Comparison of ENCODE assay signal across 9 cellular contexts in genomic region chr17:79993390-79994221, GRCh38. TPM values are rescaled to one million over a fixed set of nuclear protein-coding genes. Genes with fewer than 3 reads are reported as not detected.
A peak's percentile ranks its signal among the peaks of the same experiment; 100 is the strongest.
DNase-seq lines count a peak whose midpoint lies in the region; TF ChIP-seq lines count a peak whose summit lies in the region.
"Had no signal": no experiment of that assay in that cellular context is flagged by ENCODE, and none has a peak within 500 bp of the region (broad histone marks: within the 10 kb centered on the region; RNA-seq: fewer than 3 reads in every experiment).

No MANE protein-coding gene starts in this region.

- no peak overlapping the region for H3K9ac ChIP-seq in SK-N-SH

- no peaks in the 10 kb centered on the region for H3K9me2 ChIP-seq in SK-N-SH

- H3K79me2 ChIP-seq in SK-N-SH (ENCODE audit: insufficient read depth), result peaks cover 3% of the 10 kb centered on the region; the same call in 1 of the 2 replicates

- no peak for TF ChIP-seq RAD21 in SK-N-SH (IDR thresholded peaks at IDR 0.05; ENCODE audit: low read length)

- TF ChIP-seq CTCF in GM20000 (IDR thresholded peaks at IDR 0.05; ENCODE audit: extremely low read depth, missing control alignments), result no peak
- TF ChIP-seq CTCF in retinal pigment epithelial cell (conservative IDR thresholded peaks at IDR 0.05; ENCODE audit: low read depth, low read length), result no peak
- TF ChIP-seq CTCF in SK-N-SH (IDR thresholded peaks at IDR 0.05), result no peak

- H3K4me3 ChIP-seq in retinal pigment epithelial cell (ENCODE audit: low read length), result no peak overlapping the region
- no peak overlapping the region for H3K4me3 ChIP-seq in SK-N-SH (ENCODE audit: low read depth in 2 of 2, low read length in 1 of 2)
- H3K4me3 ChIP-seq: SJSA1 had no signal

- H4K20me1 ChIP-seq in SK-N-SH (ENCODE audit: insufficient read depth), result peaks cover 5% of the 10 kb centered on the region

- H3F3A ChIP-seq in SK-N-SH (replicated peaks; ENCODE audit: insufficient read depth), result peaks cover 3% of the 10 kb centered on the region

- POLR2A ChIA-PET in SK-N-SH (lab: Yijun Ruan, JAX), result interaction anchor here (0.6 kb wide), 1 partner anchor 10 kb away, joined by 3 read pairs; no protein-coding TSS in a partner anchor

- no peak overlapping the region for H3K4me2 ChIP-seq in SK-N-SH

- H3K27ac ChIP-seq in SK-N-SH (ENCODE audit: low read depth in 2 of 2, low read length in 1 of 2), result no peak overlapping the region
- H3K27ac ChIP-seq: SJSA1 had no signal

- WGBS in SK-N-SH (ENCODE audit: low lambda C conversion rate), result 85% methylated on average over 22 of the region's 22 CpGs

- H3K9me3 ChIP-seq in SK-N-SH, result no peaks in the 10 kb centered on the region
- H3K9me3 ChIP-seq: SJSA1 had no signal

- H3K4me1 ChIP-seq in SK-N-SH (ENCODE audit: control insufficient read depth in 1 of 2, insufficient read depth in 2 of 2, low read depth in 1 of 2, low read length in 1 of 2), result peaks cover 0 to 20% of the 10 kb centered on the region in 2 experiments; a peak in 2 of 4 replicates

- no peak overlapping the region for H2AFZ ChIP-seq in SK-N-SH (ENCODE audit: low read depth)

- H3K36me3 ChIP-seq in SK-N-SH (replicated peaks in 1 of 2; ENCODE audit: control insufficient read depth in 1 of 2, insufficient read depth in 2 of 2, low read length in 1 of 2), result no peaks in the 10 kb centered on the region

- CTCF ChIA-PET in SK-N-SH (lab: Yijun Ruan, JAX), result interaction anchor here (0.8 to 13.1 kb wide), 11 partner anchors 11 to 285 kb away, joined by 3 to 209 read pairs (median 9); partner anchors contain the start of gene CBX4

- no peaks in the 10 kb centered on the region for H3K27me3 ChIP-seq in SK-N-SH (ENCODE audit: insufficient read depth)
- H3K27me3 ChIP-seq: SJSA1 had no signal

- TF ChIP-seq EP300 in SK-N-SH (IDR thresholded peaks at IDR 0.05; ENCODE audit: borderline replicate concordance in 1 of 2, low read depth in 1 of 2, low read length in 1 of 2), result no peak

- DNase-seq in GM20000 (ENCODE audit: low spot score) (peak; percentile 67), NCI-H2227 (lab: John Stamatoyannopoulos, UW; ENCODE audit: unreplicated experiment) (peak; percentile 75), glomerular visceral epithelial cell (ENCODE audit: extremely low spot score) (peak; percentile 74), retinal pigment epithelial cell (ENCODE audit: low read depth) (peak; percentile 75), Ammon's horn (ENCODE audit: low spot score) (no peak), SK-N-SH (no peak), D341Med (ENCODE audit: low spot score) (no peak)
- DNase-seq in activated CD8-positive, alpha-beta memory T cell treated with anti-CD3 and anti-CD28 coated beads, Interleukin-2, amount 50 U/mL, for 1 hour (ENCODE audit: extremely low read depth), result peak; percentile 17

TF ChIP-seq in SK-N-SH, 30 proteins besides CTCF, POLR2A, EP300 and RAD21:
- TF ChIP-seq NRF1 (IDR thresholded peaks at IDR 0.05; ENCODE audit: low read depth, low read length), result no peak
- no peak for TF ChIP-seq FOSL2 (IDR thresholded peaks at IDR 0.05; ENCODE audit: borderline replicate concordance, low read depth)
- TF ChIP-seq USF1 (IDR thresholded peaks at IDR 0.05; ENCODE audit: borderline replicate concordance, low read depth), result no peak
- TF ChIP-seq GABPA (IDR thresholded peaks at IDR 0.05; ENCODE audit: low read depth), result no peak
- no peak for TF ChIP-seq EZH2phosphoT487 (IDR thresholded peaks at IDR 0.05; ENCODE audit: borderline replicate concordance, low read depth)
- TF ChIP-seq FOXJ3 (CRISPR knock-in tag; IDR thresholded peaks at IDR 0.05), result no peak
- TF ChIP-seq YY1 (IDR thresholded peaks at IDR 0.05; ENCODE audit: low read depth), result no peak
- no peak for TF ChIP-seq REST (IDR thresholded peaks at IDR 0.05; ENCODE audit: low read depth, low read length)
- TF ChIP-seq FOXM1 (IDR thresholded peaks at IDR 0.05; ENCODE audit: low read depth), result no peak
- no peak for TF ChIP-seq NFIC (IDR thresholded peaks at IDR 0.05; ENCODE audit: borderline replicate concordance)
- no peak for TF ChIP-seq ZBTB33 (IDR thresholded peaks at IDR 0.05; ENCODE audit: borderline replicate concordance, low read depth)
- TF ChIP-seq RFX5 (IDR thresholded peaks at IDR 0.05; ENCODE audit: low read length), result no peak
- no peak for TF ChIP-seq PBX3 (IDR thresholded peaks at IDR 0.05)
- no peak for TF ChIP-seq RCOR1 (IDR thresholded peaks at IDR 0.05; ENCODE audit: low read length)
- no peak for TF ChIP-seq MEF2A (IDR thresholded peaks at IDR 0.05; ENCODE audit: borderline replicate concordance, low read depth)
- no peak for TF ChIP-seq TEAD4 (IDR thresholded peaks at IDR 0.05; ENCODE audit: borderline replicate concordance, insufficient read depth)
- no peak for TF ChIP-seq SIN3A (IDR thresholded peaks at IDR 0.05; ENCODE audit: borderline replicate concordance, low read depth, low read length)
- TF ChIP-seq POLR2AphosphoS5 (IDR thresholded peaks at IDR 0.05; ENCODE audit: low read depth, low read length), result no peak
- no peak for TF ChIP-seq MXI1 (IDR thresholded peaks at IDR 0.05; ENCODE audit: low read depth, low read length)
- TF ChIP-seq TCF12 (IDR thresholded peaks at IDR 0.05), result no peak

RNA-seq across cellular contexts. Expression of gene TBC1D16, which starts 42.1 kb away (rescaled TPM):
- 14.5 and 15.3 TPM in 2 replicates for polyA plus RNA-seq in SK-N-SH (2012; rRNA removed)
- 7.9 and 13.0 TPM in 2 replicates for polyA plus RNA-seq in SK-N-SH (2012; cell fraction: cytosol; rRNA removed)
- polyA plus RNA-seq in SK-N-SH (2012; cell fraction: nucleus; rRNA removed), result 22.6 and 24.9 TPM in 2 replicates

RNA-seq across cellular contexts. Expression of gene CCDC40, which starts 42.8 kb away (rescaled TPM):
- polyA plus RNA-seq in SK-N-SH (2012; rRNA removed), result 17.3 and 21.6 TPM in 2 replicates
- polyA plus RNA-seq in SK-N-SH (2012; cell fraction: cytosol; rRNA removed), result 8.0 and 8.3 TPM in 2 replicates
- 87.6 and 92.0 TPM in 2 replicates for polyA plus RNA-seq in SK-N-SH (2012; cell fraction: nucleus; rRNA removed)

Comparison
In these comparisons a context has a peak if more than half of its experiments do, and no peak if none do; other contexts are left out.
1. DNase-seq: peak in GM20000 (single experiment), NCI-H2227 (single experiment), activated CD8-positive, alpha-beta memory T cell treated with anti-CD3 and anti-CD28 coated beads, Interleukin-2, amount 50 U/mL, for 1 hour (single experiment), glomerular visceral epithelial cell (single experiment) and retinal pigment epithelial cell (single experiment); none in Ammon's horn (single experiment), SK-N-SH (single experiment) and D341Med (single experiment).